In genomic region chr11:70140859-70141489, GRCh38 we compare ENCODE assay signal across 20 cellular contexts.
DNase-seq lines count a peak whose midpoint lies in the region; ATAC-seq and TF ChIP-seq lines count a peak whose summit lies in the region.
"Had no signal": no experiment of that assay in that cellular context is flagged by ENCODE, and none has a peak within 500 bp of the region (broad histone marks: within the 10 kb centered on the region; RNA-seq: fewer than 3 reads in every experiment).

No MANE protein-coding gene starts in this region.

- TF ChIP-seq POLR2A in gastroesophageal sphincter (IDR thresholded peaks at IDR 0.05): no peak

- CTCF ChIA-PET in Caco-2 (lab: Charles Lee): no interaction called here

- BruUV-seq in Caco-2 (replicated peaks; lab: Mats Ljungman, UMichigan): no TSS peak

- WGBS in gastroesophageal sphincter (ENCODE audit: low coverage in 1 of 2), 2 donors: 43 to 67% methylated on average over 15 to 16 of the region's 22 CpGs

- no peaks in the 10 kb centered on the region for H3K36me3 Mint-ChIP-seq in Caco-2 (ENCODE audit: insufficient read depth, unreplicated experiment)
- H3K36me3 Mint-ChIP-seq: activated CD4-positive, alpha-beta memory T cell treated with anti-CD3 and anti-CD28 coated beads for 36 hours; activated naive CD8-positive, alpha-beta T cell; natural killer cell treated with Interleukin-12 subunit alpha and Interleukin-12 subunit beta and Interleukin-15 and Interleukin-18, amount 100 ng/mL, for 72 hours had no signal

- H3K27me3 Mint-ChIP-seq in Caco-2 (ENCODE audit: insufficient read depth, unreplicated experiment): no peaks in the 10 kb centered on the region

- H3K9me3 ChIP-seq in Caco-2: no peaks in the 10 kb centered on the region
- no peaks in the 10 kb centered on the region for H3K9me3 ChIP-seq in NT2/D1 (ENCODE audit: insufficient read depth, low read length)
- H3K9me3 ChIP-seq in iPS-18a (ENCODE audit: control insufficient read depth, low read depth, low read length): no peaks in the 10 kb centered on the region
- H3K9me3 ChIP-seq in gastroesophageal sphincter: no peaks in the 10 kb centered on the region

- ATAC-seq in gastroesophageal sphincter (no peak), GM19328 (IDR thresholded peaks at IDR 0.05; ENCODE audit: unreplicated experiment) (no peak), GM18502 (IDR thresholded peaks at IDR 0.05; ENCODE audit: poor library complexity, unreplicated experiment) (no peak)
- ATAC-seq: GM12878; natural killer cell treated with Interleukin-12 subunit alpha and Interleukin-12 subunit beta and Interleukin-15 and Interleukin-18, amount 100 ng/mL, for 72 hours; right cardiac atrium had no signal

- TF ChIP-seq CTCF in Caco-2 (IDR thresholded peaks at IDR 0.05; ENCODE audit: insufficient read depth in 1 of 2, low read depth in 1 of 2, low read length in 1 of 2, severe bottlenecking in 1 of 2, unreplicated experiment in 1 of 2): no peak
- TF ChIP-seq CTCF in gastroesophageal sphincter (IDR thresholded peaks at IDR 0.05): no peak

- H3K36me3 ChIP-seq in Caco-2 (ENCODE audit: control insufficient read depth, insufficient read depth, low read length) (no peaks in the 10 kb centered on the region), NT2/D1 (ENCODE audit: insufficient read depth, insufficient read length, low read length) (no peaks in the 10 kb centered on the region), iPS-18a (ENCODE audit: control insufficient read depth, low read depth, low read length) (no peaks in the 10 kb centered on the region), gastroesophageal sphincter (no peaks in the 10 kb centered on the region)

- POLR2A ChIA-PET in Caco-2 (lab: Charles Lee): no interaction called here

- H3K27me3 ChIP-seq in Caco-2 (replicated peaks; ENCODE audit: control insufficient read depth, insufficient read depth, low read length): no peaks in the 10 kb centered on the region
- peaks cover 13% of the 10 kb centered on the region for H3K27me3 ChIP-seq in NT2/D1 (ENCODE audit: insufficient read depth, insufficient read length)
- H3K27me3 ChIP-seq in iPS-18a (ENCODE audit: control insufficient read depth, insufficient read depth, low read length): peaks cover 62% of the 10 kb centered on the region
- peaks cover 47% of the 10 kb centered on the region for H3K27me3 ChIP-seq in gastroesophageal sphincter

- H3K4me3 ChIP-seq in Caco-2 (ENCODE audit: low read depth, low read length) (no peak overlapping the region), NT2/D1 (ENCODE audit: insufficient read length, low read depth) (peak overlapping the region; percentile 3), iPS-18a (ENCODE audit: low read length) (peak overlapping the region; percentile 31), gastroesophageal sphincter (peak overlapping the region in 1 of 2 donors; percentile 9)
- H3K4me3 ChIP-seq: GM12878 had no signal

- TF ChIP-seq EP300 in gastroesophageal sphincter (IDR thresholded peaks at IDR 0.05): no peak

- no peaks in the 10 kb centered on the region for H3K9me3 Mint-ChIP-seq in Caco-2 (ENCODE audit: unreplicated experiment)
- H3K9me3 Mint-ChIP-seq: activated CD4-positive, alpha-beta memory T cell treated with anti-CD3 and anti-CD28 coated beads for 36 hours; natural killer cell treated with Interleukin-12 subunit alpha and Interleukin-12 subunit beta and Interleukin-15 and Interleukin-18, amount 100 ng/mL, for 72 hours had no signal

- no peak overlapping the region for H3K27ac ChIP-seq in iPS-18a (ENCODE audit: low read length)
- H3K27ac ChIP-seq in gastroesophageal sphincter: peak overlapping the region in 1 of 4 donors; percentile 6
- H3K27ac ChIP-seq: VCaP had no signal

- H3K4me1 ChIP-seq in Caco-2 (peaks cover 29% of the 10 kb centered on the region), NT2/D1 (ENCODE audit: insufficient read depth, insufficient read length) (peaks cover 17% of the 10 kb centered on the region), iPS-18a (ENCODE audit: control insufficient read depth, low read depth, low read length) (peaks cover 24% of the 10 kb centered on the region), gastroesophageal sphincter (peaks cover 0 to 13% (median 0%) of the 10 kb centered on the region in 3 donors)

- intact Hi-C loops in Caco-2 (cut with micrococcal nuclease; ENCODE audit: unreplicated experiment): no loop called here

- peak overlapping the region; percentile 71 for H3K9ac ChIP-seq in NT2/D1 (ENCODE audit: insufficient read length, low read depth)
- no peak overlapping the region for H3K9ac ChIP-seq in iPS-18a (ENCODE audit: low read length)

- no peak overlapping the region for H3K4me3 Mint-ChIP-seq in Caco-2 (ENCODE audit: unreplicated experiment)
- H3K4me3 Mint-ChIP-seq: activated CD4-positive, alpha-beta memory T cell treated with anti-CD3 and anti-CD28 coated beads for 36 hours; activated naive CD8-positive, alpha-beta T cell; natural killer cell treated with Interleukin-12 subunit alpha and Interleukin-12 subunit beta and Interleukin-15 and Interleukin-18, amount 100 ng/mL, for 72 hours had no signal

- H3K4me1 Mint-ChIP-seq in Caco-2 (ENCODE audit: low read depth, unreplicated experiment): peaks cover 24% of the 10 kb centered on the region

- H3K27ac Mint-ChIP-seq in Caco-2 (ENCODE audit: unreplicated experiment): peak overlapping the region; percentile 36
- H3K27ac Mint-ChIP-seq: activated CD4-positive, alpha-beta memory T cell treated with anti-CD3 and anti-CD28 coated beads for 36 hours; activated naive CD8-positive, alpha-beta T cell; natural killer cell treated with Interleukin-12 subunit alpha and Interleukin-12 subunit beta and Interleukin-15 and Interleukin-18, amount 100 ng/mL, for 72 hours had no signal

- DNase-seq in Caco-2 (peak in 1 of 2 experiments; percentile 40), NT2/D1 (ENCODE audit: low read depth, low spot score) (no peak), retina (peak; percentile 67), SIG-M5 treated with dmso at 0.1 percent for 504 hours (lab: John Stamatoyannopoulos, UW; ENCODE audit: unreplicated experiment) (no peak)
- DNase-seq: dermis blood vessel endothelial cell; NCI-H187; NCI-H510A; right cardiac atrium; SHP77; stimulated activated CD4-positive, alpha-beta T cell treated with anti-CD3 and anti-CD28 coated beads, Interleukin-1b, Interleukin-23, amount 100 ng/mL, for 48 hours; T-helper 1 cell had no signal
